Comparison of ENCODE assay signal across 1 cellular context in the genomic region with DNA sequence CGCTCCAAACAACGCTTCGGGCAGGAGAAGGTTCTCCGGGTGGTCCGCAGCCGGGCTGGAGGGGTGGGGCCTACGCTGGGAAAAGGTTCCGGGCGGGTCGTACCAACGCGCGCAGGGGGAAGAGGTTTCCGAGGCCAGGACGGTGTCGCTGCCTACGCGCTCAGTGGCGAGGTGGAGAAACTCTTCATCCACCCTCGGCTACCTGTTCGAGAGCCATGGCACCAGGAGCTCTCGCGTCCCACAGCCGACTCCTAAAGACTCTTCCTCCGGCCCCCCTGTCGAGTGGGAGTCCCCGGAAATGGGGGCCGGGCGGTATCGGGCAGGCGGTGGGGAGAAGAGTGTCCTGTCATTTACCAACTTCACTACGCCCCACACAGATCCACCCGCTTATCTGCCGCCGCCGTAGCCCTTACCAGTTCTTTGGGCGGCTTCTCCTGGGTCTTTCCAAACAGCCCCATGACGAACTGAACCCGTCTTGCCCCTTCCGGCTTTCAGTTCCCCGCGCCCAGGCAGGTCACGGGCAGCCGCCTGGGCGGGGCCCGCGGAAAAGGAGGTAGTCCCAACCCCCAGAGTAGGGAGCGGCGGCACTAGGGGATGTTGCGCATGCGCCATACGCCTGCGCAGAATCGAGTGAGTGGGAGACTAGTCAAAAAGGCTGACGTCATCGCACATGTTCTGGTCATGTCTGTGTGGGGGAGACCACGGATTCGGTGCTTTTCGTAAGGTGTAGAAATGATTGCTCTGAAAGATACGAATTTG.
A peak's percentile ranks its signal among the peaks of the same experiment; 100 is the strongest.
TF ChIP-seq lines count a peak whose summit lies in the region.

A gene (minus strand): TSS at position 553 of the 759 bp plus-strand sequence. CDS start 95 bp downstream, at position 458.

TF ChIP-seq in HepG2, 621 proteins besides CTCF, POLR2A, EP300 and RAD21 (continued from another document and continues in another):
- TF ChIP-seq, protein P1, sequence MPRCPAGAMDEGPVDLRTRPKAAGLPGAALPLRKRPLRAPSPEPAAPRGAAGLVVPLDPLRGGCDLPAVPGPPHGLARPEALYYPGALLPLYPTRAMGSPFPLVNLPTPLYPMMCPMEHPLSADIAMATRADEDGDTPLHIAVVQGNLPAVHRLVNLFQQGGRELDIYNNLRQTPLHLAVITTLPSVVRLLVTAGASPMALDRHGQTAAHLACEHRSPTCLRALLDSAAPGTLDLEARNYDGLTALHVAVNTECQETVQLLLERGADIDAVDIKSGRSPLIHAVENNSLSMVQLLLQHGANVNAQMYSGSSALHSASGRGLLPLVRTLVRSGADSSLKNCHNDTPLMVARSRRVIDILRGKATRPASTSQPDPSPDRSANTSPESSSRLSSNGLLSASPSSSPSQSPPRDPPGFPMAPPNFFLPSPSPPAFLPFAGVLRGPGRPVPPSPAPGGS (CRISPR knock-in tag; IDR thresholded peaks at IDR 0.05), result peak; percentile 87; the same call in 1 of the 2 replicates
- TF ChIP-seq GLI4 (CRISPR knock-in tag; IDR thresholded peaks at IDR 0.05; ENCODE audit: borderline replicate concordance) (no peak), MYC (CRISPR knock-in tag; IDR thresholded peaks at IDR 0.05; ENCODE audit: borderline replicate concordance) (peak; percentile 82), HOXA7 (CRISPR knock-in tag; IDR thresholded peaks at IDR 0.05) (no peak), HNF4A (CRISPR knock-in tag; IDR thresholded peaks at IDR 0.05) (peak; percentile 14; the same call in 1 of the 2 replicates), ARNT2 (CRISPR knock-in tag; IDR thresholded peaks at IDR 0.05; ENCODE audit: low read depth) (peak; percentile 79), RBM22 (optimal IDR thresholded peaks at IDR 0.05; ENCODE audit: low read length) (no peak), ZNF788 (CRISPR knock-in tag; IDR thresholded peaks at IDR 0.05; ENCODE audit: borderline replicate concordance) (peak; percentile 97), BORCS8-MEF2B (CRISPR knock-in tag; IDR thresholded peaks at IDR 0.05) (peak; percentile 54), NPAS2 (CRISPR knock-in tag; IDR thresholded peaks at IDR 0.05; ENCODE audit: borderline replicate concordance) (peak; percentile 84; the same call in 1 of the 2 replicates), SP140L (CRISPR knock-in tag; IDR thresholded peaks at IDR 0.05; ENCODE audit: borderline replicate concordance) (0 out of 2 replicates have a peak, but pooled peaks have one; percentile 36), NKX3-1 (CRISPR knock-in tag; IDR thresholded peaks at IDR 0.05) (no peak; the same call in 1 of the 2 replicates), ZNF331 (CRISPR knock-in tag; IDR thresholded peaks at IDR 0.05) (peak; percentile 27; the same call in 1 of the 2 replicates), BRCA1 (CRISPR knock-in tag; IDR thresholded peaks at IDR 0.05) (peak; percentile 46; the same call in 1 of the 2 replicates), ONECUT2 (CRISPR knock-in tag; IDR thresholded peaks at IDR 0.05) (no peak; the same call in 1 of the 2 replicates), ZNF20 (CRISPR knock-in tag; IDR thresholded peaks at IDR 0.05) (peak; percentile 87; the same call in 1 of the 2 replicates), ZNF496 (CRISPR knock-in tag; IDR thresholded peaks at IDR 0.05; ENCODE audit: insufficient replicate concordance) (no peak), HOXD1 (CRISPR knock-in tag; IDR thresholded peaks at IDR 0.05) (peak; percentile 47; the same call in 1 of the 2 replicates), ZNF24 (IDR thresholded peaks at IDR 0.05) (no peak), ZNF567 (CRISPR knock-in tag; IDR thresholded peaks at IDR 0.05; ENCODE audit: borderline replicate concordance) (no peak), SIX4 (CRISPR knock-in tag; IDR thresholded peaks at IDR 0.05) (no peak), ZNF572 (CRISPR knock-in tag; IDR thresholded peaks at IDR 0.05) (peak; percentile 49; the same call in 1 of the 2 replicates), ATF1 (CRISPR knock-in tag; IDR thresholded peaks at IDR 0.05) (peak; percentile 83)
- TF ChIP-seq, protein P2, sequence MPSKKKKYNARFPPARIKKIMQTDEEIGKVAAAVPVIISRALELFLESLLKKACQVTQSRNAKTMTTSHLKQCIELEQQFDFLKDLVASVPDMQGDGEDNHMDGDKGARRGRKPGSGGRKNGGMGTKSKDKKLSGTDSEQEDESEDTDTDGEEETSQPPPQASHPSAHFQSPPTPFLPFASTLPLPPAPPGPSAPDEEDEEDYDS (CRISPR knock-in tag; IDR thresholded peaks at IDR 0.05), result peak; percentile 95
- TF ChIP-seq, protein P3, sequence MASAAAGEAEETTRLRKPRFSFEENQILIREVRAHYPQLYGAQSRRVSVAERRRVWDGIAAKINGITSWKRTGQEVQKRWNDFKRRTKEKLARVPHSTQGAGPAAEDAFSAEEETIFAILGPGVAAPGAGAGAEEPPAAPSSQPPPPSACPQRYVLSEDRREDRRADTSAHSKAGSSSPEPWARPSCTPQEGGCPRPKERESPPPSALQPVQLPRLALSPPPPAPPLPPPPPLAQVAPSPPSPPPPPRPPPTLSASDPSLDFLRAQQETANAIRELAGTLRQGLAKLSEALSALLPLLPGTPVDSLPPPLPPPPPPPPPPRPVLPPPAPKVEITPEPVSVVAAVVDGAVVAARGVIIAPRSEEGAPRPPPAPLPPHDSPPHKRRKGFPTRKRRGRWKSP (CRISPR knock-in tag; IDR thresholded peaks at IDR 0.05), result peak; percentile 78
- TF ChIP-seq, protein P4, sequence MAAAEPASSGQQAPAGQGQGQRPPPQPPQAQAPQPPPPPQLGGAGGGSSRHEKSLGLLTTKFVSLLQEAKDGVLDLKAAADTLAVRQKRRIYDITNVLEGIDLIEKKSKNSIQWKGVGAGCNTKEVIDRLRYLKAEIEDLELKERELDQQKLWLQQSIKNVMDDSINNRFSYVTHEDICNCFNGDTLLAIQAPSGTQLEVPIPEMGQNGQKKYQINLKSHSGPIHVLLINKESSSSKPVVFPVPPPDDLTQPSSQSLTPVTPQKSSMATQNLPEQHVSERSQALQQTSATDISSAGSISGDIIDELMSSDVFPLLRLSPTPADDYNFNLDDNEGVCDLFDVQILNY (CRISPR knock-in tag; conservative IDR thresholded peaks at IDR 0.05), result no peak
- TF ChIP-seq, protein P5, sequence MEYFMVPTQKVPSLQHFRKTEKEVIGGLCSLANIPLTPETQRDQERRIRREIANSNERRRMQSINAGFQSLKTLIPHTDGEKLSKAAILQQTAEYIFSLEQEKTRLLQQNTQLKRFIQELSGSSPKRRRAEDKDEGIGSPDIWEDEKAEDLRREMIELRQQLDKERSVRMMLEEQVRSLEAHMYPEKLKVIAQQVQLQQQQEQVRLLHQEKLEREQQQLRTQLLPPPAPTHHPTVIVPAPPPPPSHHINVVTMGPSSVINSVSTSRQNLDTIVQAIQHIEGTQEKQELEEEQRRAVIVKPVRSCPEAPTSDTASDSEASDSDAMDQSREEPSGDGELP (IDR thresholded peaks at IDR 0.05; ENCODE audit: borderline replicate concordance, low read depth), result peak; percentile 7; the same call in 1 of the 2 replicates
- TF ChIP-seq, protein P6, sequence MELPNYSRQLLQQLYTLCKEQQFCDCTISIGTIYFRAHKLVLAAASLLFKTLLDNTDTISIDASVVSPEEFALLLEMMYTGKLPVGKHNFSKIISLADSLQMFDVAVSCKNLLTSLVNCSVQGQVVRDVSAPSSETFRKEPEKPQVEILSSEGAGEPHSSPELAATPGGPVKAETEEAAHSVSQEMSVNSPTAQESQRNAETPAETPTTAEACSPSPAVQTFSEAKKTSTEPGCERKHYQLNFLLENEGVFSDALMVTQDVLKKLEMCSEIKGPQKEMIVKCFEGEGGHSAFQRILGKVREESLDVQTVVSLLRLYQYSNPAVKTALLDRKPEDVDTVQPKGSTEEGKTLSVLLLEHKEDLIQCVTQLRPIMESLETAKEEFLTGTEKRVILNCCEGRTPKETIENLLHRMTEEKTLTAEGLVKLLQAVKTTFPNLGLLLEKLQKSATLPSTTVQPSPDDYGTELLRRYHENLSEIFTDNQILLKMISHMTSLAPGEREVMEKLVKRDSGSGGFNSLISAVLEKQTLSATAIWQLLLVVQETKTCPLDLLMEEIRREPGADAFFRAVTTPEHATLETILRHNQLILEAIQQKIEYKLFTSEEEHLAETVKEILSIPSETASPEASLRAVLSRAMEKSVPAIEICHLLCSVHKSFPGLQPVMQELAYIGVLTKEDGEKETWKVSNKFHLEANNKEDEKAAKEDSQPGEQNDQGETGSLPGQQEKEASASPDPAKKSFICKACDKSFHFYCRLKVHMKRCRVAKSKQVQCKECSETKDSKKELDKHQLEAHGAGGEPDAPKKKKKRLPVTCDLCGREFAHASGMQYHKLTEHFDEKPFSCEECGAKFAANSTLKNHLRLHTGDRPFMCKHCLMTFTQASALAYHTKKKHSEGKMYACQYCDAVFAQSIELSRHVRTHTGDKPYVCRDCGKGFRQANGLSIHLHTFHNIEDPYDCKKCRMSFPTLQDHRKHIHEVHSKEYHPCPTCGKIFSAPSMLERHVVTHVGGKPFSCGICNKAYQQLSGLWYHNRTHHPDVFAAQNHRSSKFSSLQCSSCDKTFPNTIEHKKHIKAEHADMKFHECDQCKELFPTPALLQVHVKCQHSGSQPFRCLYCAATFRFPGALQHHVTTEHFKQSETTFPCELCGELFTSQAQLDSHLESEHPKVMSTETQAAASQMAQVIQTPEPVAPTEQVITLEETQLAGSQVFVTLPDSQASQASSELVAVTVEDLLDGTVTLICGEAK (IDR thresholded peaks at IDR 0.05), result no peak
- TF ChIP-seq, protein P6 (CRISPR knock-in tag; IDR thresholded peaks at IDR 0.05), result peak; percentile 59; the same call in 1 of the 2 replicates
- TF ChIP-seq, protein P7, sequence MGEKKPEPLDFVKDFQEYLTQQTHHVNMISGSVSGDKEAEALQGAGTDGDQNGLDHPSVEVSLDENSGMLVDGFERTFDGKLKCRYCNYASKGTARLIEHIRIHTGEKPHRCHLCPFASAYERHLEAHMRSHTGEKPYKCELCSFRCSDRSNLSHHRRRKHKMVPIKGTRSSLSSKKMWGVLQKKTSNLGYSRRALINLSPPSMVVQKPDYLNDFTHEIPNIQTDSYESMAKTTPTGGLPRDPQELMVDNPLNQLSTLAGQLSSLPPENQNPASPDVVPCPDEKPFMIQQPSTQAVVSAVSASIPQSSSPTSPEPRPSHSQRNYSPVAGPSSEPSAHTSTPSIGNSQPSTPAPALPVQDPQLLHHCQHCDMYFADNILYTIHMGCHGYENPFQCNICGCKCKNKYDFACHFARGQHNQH (CRISPR knock-in tag; IDR thresholded peaks at IDR 0.05), result peak; percentile 87
- TF ChIP-seq, protein P8, sequence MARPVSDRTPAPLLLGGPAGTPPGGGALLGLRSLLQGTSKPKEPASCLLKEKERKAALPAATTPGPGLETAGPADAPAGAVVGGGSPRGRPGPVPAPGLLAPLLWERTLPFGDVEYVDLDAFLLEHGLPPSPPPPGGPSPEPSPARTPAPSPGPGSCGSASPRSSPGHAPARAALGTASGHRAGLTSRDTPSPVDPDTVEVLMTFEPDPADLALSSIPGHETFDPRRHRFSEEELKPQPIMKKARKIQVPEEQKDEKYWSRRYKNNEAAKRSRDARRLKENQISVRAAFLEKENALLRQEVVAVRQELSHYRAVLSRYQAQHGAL (CRISPR knock-in tag; IDR thresholded peaks at IDR 0.05; ENCODE audit: not compliant biosample characterization), result peak; percentile 96
- TF ChIP-seq, protein P9, sequence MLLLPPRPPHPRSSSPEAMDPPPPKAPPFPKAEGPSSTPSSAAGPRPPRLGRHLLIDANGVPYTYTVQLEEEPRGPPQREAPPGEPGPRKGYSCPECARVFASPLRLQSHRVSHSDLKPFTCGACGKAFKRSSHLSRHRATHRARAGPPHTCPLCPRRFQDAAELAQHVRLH (CRISPR knock-in tag; IDR thresholded peaks at IDR 0.05; ENCODE audit: borderline replicate concordance, low read depth), result no peak; the same call in 1 of the 2 replicates
- TF ChIP-seq, protein P10, sequence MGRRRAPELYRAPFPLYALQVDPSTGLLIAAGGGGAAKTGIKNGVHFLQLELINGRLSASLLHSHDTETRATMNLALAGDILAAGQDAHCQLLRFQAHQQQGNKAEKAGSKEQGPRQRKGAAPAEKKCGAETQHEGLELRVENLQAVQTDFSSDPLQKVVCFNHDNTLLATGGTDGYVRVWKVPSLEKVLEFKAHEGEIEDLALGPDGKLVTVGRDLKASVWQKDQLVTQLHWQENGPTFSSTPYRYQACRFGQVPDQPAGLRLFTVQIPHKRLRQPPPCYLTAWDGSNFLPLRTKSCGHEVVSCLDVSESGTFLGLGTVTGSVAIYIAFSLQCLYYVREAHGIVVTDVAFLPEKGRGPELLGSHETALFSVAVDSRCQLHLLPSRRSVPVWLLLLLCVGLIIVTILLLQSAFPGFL (CRISPR knock-in tag; IDR thresholded peaks at IDR 0.05), result no peak
- TF ChIP-seq, protein P11, sequence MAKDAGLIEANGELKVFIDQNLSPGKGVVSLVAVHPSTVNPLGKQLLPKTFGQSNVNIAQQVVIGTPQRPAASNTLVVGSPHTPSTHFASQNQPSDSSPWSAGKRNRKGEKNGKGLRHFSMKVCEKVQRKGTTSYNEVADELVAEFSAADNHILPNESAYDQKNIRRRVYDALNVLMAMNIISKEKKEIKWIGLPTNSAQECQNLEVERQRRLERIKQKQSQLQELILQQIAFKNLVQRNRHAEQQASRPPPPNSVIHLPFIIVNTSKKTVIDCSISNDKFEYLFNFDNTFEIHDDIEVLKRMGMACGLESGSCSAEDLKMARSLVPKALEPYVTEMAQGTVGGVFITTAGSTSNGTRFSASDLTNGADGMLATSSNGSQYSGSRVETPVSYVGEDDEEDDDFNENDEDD (CRISPR knock-in tag; IDR thresholded peaks at IDR 0.05; ENCODE audit: borderline replicate concordance), result peak; percentile 92
